1 cellular context compared by ENCODE assay signal in the genomic region with DNA sequence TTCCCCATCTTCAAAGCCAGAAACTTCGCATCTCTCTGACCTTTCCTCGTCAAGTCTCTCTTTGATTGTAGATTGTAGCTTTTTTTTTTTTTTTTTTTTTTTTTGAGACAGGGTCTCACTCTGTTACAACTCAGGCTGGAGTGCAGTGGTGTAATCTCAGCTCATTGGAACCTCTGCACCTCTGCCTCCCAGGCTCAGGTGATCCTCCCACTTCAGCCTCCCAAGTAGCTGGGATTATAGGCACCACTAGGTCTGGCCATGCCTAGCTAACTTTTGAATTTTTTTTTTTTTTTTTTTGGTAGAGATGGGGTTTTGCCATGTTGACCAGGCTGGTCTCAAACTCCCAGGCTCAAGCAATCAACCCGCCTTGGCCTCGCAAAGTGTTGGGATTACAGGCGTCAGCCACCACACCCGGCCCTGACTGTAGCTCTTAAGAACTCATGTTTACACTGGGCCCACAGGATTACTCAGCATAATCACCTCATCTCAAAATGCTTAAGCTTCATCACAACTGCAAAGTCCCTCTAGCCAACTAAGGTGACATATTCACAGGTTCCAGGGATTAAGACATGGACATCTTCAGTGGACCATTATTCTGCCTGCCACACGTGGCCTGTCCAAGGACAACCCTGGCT.
A peak's percentile ranks its signal among the peaks of the same experiment; 100 is the strongest.
TF ChIP-seq lines count a peak whose summit lies in the region.

No MANE protein-coding gene starts in this region.

TF ChIP-seq in K562, 482 proteins besides CTCF, POLR2A, EP300 and RAD21 (continues in another document):
- TF ChIP-seq, protein P1, sequence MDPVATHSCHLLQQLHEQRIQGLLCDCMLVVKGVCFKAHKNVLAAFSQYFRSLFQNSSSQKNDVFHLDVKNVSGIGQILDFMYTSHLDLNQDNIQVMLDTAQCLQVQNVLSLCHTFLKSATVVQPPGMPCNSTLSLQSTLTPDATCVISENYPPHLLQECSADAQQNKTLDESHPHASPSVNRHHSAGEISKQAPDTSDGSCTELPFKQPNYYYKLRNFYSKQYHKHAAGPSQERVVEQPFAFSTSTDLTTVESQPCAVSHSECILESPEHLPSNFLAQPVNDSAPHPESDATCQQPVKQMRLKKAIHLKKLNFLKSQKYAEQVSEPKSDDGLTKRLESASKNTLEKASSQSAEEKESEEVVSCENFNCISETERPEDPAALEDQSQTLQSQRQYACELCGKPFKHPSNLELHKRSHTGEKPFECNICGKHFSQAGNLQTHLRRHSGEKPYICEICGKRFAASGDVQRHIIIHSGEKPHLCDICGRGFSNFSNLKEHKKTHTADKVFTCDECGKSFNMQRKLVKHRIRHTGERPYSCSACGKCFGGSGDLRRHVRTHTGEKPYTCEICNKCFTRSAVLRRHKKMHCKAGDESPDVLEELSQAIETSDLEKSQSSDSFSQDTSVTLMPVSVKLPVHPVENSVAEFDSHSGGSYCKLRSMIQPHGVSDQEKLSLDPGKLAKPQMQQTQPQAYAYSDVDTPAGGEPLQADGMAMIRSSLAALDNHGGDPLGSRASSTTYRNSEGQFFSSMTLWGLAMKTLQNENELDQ (CRISPR knock-in tag; IDR thresholded peaks at IDR 0.05; ENCODE audit: borderline replicate concordance), result no peak
- TF ChIP-seq FOS (IDR thresholded peaks at IDR 0.05; ENCODE audit: extremely low read depth, insufficient read length) (no peak), CCAR2 (IDR thresholded peaks at IDR 0.05; ENCODE audit: low read depth, low read length) (no peak), MTA2 (IDR thresholded peaks at IDR 0.05; ENCODE audit: low read depth) (no peak), XRCC4 (IDR thresholded peaks at IDR 0.05; ENCODE audit: extremely low read depth, insufficient read depth, insufficient read length) (no peak), IRF2 (CRISPR knock-in tag; IDR thresholded peaks at IDR 0.05) (no peak), YY1 (IDR thresholded peaks at IDR 0.05; ENCODE audit: borderline replicate concordance in 1 of 3, control insufficient read depth in 1 of 3, extremely low read depth in 1 of 3, insufficient read depth in 3 of 3, insufficient read length in 1 of 3, insufficient replicate concordance in 2 of 3, low read depth in 1 of 3, low read length in 2 of 3) (no peak), ZNF124 (CRISPR knock-in tag; IDR thresholded peaks at IDR 0.05) (no peak), HDAC6 (IDR thresholded peaks at IDR 0.05; ENCODE audit: low read depth, low read length) (no peak), ZNF12 (CRISPR knock-in tag; IDR thresholded peaks at IDR 0.05) (no peak), SMARCA5 (IDR thresholded peaks at IDR 0.05) (peak; percentile 63), E2F3 (CRISPR knock-in tag; IDR thresholded peaks at IDR 0.05) (no peak), SIX5 (IDR thresholded peaks at IDR 0.05; ENCODE audit: borderline replicate concordance in 1 of 2, insufficient read depth in 1 of 2, low read depth in 1 of 2, low read length in 2 of 2) (no peak), ETV5 (CRISPR knock-in tag; IDR thresholded peaks at IDR 0.05; ENCODE audit: low read depth) (no peak), ZNF239 (CRISPR knock-in tag; IDR thresholded peaks at IDR 0.05) (no peak), CBFA2T2 (conservative IDR thresholded peaks at IDR 0.05) (no peak), PRMT5 (CRISPR knock-in tag; IDR thresholded peaks at IDR 0.05) (no peak), HCFC1 (IDR thresholded peaks at IDR 0.05; ENCODE audit: low read depth, low read length) (no peak), LARP7 (IDR thresholded peaks at IDR 0.05) (no peak), PHB (CRISPR knock-in tag; IDR thresholded peaks at IDR 0.05) (no peak), L3MBTL2 (IDR thresholded peaks at IDR 0.05) (peak; percentile 81), DDX20 (tag; IDR thresholded peaks at IDR 0.05; ENCODE audit: low read depth) (no peak), KDM5B (IDR thresholded peaks at IDR 0.05; ENCODE audit: insufficient replicate concordance, low read depth, low read length) (no peak)
- TF ChIP-seq, protein P2, sequence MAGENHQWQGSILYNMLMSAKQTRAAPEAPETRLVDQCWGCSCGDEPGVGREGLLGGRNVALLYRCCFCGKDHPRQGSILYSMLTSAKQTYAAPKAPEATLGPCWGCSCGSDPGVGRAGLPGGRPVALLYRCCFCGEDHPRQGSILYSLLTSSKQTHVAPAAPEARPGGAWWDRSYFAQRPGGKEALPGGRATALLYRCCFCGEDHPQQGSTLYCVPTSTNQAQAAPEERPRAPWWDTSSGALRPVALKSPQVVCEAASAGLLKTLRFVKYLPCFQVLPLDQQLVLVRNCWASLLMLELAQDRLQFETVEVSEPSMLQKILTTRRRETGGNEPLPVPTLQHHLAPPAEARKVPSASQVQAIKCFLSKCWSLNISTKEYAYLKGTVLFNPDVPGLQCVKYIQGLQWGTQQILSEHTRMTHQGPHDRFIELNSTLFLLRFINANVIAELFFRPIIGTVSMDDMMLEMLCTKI (IDR thresholded peaks at IDR 0.05; ENCODE audit: partially characterized antibody), result no peak
- TF ChIP-seq, protein P3, sequence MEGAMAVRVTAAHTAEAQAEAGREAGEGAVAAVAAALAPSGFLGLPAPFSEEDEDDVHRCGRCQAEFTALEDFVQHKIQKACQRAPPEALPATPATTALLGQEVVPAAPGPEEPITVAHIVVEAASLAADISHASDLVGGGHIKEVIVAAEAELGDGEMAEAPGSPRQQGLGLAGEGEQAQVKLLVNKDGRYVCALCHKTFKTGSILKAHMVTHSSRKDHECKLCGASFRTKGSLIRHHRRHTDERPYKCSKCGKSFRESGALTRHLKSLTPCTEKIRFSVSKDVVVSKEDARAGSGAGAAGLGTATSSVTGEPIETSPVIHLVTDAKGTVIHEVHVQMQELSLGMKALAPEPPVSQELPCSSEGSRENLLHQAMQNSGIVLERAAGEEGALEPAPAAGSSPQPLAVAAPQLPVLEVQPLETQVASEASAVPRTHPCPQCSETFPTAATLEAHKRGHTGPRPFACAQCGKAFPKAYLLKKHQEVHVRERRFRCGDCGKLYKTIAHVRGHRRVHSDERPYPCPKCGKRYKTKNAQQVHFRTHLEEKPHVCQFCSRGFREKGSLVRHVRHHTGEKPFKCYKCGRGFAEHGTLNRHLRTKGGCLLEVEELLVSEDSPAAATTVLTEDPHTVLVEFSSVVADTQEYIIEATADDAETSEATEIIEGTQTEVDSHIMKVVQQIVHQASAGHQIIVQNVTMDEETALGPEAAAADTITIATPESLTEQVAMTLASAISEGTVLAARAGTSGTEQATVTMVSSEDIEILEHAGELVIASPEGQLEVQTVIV (CRISPR knock-in tag; IDR thresholded peaks at IDR 0.05; ENCODE audit: borderline replicate concordance), result no peak
- TF ChIP-seq, protein P4, sequence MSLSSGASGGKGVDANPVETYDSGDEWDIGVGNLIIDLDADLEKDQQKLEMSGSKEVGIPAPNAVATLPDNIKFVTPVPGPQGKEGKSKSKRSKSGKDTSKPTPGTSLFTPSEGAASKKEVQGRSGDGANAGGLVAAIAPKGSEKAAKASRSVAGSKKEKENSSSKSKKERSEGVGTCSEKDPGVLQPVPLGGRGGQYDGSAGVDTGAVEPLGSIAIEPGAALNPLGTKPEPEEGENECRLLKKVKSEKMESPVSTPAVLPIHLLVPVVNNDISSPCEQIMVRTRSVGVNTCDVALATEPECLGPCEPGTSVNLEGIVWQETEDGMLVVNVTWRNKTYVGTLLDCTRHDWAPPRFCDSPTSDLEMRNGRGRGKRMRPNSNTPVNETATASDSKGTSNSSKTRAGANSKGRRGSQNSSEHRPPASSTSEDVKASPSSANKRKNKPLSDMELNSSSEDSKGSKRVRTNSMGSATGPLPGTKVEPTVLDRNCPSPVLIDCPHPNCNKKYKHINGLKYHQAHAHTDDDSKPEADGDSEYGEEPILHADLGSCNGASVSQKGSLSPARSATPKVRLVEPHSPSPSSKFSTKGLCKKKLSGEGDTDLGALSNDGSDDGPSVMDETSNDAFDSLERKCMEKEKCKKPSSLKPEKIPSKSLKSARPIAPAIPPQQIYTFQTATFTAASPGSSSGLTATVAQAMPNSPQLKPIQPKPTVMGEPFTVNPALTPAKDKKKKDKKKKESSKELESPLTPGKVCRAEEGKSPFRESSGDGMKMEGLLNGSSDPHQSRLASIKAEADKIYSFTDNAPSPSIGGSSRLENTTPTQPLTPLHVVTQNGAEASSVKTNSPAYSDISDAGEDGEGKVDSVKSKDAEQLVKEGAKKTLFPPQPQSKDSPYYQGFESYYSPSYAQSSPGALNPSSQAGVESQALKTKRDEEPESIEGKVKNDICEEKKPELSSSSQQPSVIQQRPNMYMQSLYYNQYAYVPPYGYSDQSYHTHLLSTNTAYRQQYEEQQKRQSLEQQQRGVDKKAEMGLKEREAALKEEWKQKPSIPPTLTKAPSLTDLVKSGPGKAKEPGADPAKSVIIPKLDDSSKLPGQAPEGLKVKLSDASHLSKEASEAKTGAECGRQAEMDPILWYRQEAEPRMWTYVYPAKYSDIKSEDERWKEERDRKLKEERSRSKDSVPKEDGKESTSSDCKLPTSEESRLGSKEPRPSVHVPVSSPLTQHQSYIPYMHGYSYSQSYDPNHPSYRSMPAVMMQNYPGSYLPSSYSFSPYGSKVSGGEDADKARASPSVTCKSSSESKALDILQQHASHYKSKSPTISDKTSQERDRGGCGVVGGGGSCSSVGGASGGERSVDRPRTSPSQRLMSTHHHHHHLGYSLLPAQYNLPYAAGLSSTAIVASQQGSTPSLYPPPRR (CRISPR knock-in tag; IDR thresholded peaks at IDR 0.05; ENCODE audit: borderline replicate concordance), result no peak
- TF ChIP-seq, protein P5, sequence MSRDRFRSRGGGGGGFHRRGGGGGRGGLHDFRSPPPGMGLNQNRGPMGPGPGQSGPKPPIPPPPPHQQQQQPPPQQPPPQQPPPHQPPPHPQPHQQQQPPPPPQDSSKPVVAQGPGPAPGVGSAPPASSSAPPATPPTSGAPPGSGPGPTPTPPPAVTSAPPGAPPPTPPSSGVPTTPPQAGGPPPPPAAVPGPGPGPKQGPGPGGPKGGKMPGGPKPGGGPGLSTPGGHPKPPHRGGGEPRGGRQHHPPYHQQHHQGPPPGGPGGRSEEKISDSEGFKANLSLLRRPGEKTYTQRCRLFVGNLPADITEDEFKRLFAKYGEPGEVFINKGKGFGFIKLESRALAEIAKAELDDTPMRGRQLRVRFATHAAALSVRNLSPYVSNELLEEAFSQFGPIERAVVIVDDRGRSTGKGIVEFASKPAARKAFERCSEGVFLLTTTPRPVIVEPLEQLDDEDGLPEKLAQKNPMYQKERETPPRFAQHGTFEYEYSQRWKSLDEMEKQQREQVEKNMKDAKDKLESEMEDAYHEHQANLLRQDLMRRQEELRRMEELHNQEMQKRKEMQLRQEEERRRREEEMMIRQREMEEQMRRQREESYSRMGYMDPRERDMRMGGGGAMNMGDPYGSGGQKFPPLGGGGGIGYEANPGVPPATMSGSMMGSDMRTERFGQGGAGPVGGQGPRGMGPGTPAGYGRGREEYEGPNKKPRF (IDR thresholded peaks at IDR 0.05; ENCODE audit: low read depth, low read length), result no peak
- TF ChIP-seq, protein P6, sequence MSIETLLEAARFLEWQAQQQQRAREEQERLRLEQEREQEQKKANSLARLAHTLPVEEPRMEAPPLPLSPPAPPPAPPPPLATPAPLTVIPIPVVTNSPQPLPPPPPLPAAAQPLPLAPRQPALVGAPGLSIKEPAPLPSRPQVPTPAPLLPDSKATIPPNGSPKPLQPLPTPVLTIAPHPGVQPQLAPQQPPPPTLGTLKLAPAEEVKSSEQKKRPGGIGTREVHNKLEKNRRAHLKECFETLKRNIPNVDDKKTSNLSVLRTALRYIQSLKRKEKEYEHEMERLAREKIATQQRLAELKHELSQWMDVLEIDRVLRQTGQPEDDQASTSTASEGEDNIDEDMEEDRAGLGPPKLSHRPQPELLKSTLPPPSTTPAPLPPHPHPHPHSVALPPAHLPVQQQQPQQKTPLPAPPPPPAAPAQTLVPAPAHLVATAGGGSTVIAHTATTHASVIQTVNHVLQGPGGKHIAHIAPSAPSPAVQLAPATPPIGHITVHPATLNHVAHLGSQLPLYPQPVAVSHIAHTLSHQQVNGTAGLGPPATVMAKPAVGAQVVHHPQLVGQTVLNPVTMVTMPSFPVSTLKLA (conservative IDR thresholded peaks at IDR 0.05), result 0 out of 4 replicates have a peak, but pooled peaks of 1 of the 2 experiments have one; percentile 32
- TF ChIP-seq, protein P7, sequence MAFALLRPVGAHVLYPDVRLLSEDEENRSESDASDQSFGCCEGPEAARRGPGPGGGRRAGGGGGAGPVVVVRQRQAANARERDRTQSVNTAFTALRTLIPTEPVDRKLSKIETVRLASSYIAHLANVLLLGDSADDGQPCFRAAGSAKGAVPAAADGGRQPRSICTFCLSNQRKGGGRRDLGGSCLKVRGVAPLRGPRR (CRISPR knock-in tag; IDR thresholded peaks at IDR 0.05), result no peak
- TF ChIP-seq, protein P8, sequence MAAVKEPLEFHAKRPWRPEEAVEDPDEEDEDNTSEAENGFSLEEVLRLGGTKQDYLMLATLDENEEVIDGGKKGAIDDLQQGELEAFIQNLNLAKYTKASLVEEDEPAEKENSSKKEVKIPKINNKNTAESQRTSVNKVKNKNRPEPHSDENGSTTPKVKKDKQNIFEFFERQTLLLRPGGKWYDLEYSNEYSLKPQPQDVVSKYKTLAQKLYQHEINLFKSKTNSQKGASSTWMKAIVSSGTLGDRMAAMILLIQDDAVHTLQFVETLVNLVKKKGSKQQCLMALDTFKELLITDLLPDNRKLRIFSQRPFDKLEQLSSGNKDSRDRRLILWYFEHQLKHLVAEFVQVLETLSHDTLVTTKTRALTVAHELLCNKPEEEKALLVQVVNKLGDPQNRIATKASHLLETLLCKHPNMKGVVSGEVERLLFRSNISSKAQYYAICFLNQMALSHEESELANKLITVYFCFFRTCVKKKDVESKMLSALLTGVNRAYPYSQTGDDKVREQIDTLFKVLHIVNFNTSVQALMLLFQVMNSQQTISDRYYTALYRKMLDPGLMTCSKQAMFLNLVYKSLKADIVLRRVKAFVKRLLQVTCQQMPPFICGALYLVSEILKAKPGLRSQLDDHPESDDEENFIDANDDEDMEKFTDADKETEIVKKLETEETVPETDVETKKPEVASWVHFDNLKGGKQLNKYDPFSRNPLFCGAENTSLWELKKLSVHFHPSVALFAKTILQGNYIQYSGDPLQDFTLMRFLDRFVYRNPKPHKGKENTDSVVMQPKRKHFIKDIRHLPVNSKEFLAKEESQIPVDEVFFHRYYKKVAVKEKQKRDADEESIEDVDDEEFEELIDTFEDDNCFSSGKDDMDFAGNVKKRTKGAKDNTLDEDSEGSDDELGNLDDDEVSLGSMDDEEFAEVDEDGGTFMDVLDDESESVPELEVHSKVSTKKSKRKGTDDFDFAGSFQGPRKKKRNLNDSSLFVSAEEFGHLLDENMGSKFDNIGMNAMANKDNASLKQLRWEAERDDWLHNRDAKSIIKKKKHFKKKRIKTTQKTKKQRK (IDR thresholded peaks at IDR 0.05; ENCODE audit: borderline replicate concordance, low read depth, low read length), result no peak
- TF ChIP-seq, protein P9, sequence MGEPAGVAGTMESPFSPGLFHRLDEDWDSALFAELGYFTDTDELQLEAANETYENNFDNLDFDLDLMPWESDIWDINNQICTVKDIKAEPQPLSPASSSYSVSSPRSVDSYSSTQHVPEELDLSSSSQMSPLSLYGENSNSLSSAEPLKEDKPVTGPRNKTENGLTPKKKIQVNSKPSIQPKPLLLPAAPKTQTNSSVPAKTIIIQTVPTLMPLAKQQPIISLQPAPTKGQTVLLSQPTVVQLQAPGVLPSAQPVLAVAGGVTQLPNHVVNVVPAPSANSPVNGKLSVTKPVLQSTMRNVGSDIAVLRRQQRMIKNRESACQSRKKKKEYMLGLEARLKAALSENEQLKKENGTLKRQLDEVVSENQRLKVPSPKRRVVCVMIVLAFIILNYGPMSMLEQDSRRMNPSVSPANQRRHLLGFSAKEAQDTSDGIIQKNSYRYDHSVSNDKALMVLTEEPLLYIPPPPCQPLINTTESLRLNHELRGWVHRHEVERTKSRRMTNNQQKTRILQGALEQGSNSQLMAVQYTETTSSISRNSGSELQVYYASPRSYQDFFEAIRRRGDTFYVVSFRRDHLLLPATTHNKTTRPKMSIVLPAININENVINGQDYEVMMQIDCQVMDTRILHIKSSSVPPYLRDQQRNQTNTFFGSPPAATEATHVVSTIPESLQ (CRISPR knock-in tag; IDR thresholded peaks at IDR 0.05), result no peak
